Comparison of ENCODE assay signal across 8 cellular contexts in the genomic region with DNA sequence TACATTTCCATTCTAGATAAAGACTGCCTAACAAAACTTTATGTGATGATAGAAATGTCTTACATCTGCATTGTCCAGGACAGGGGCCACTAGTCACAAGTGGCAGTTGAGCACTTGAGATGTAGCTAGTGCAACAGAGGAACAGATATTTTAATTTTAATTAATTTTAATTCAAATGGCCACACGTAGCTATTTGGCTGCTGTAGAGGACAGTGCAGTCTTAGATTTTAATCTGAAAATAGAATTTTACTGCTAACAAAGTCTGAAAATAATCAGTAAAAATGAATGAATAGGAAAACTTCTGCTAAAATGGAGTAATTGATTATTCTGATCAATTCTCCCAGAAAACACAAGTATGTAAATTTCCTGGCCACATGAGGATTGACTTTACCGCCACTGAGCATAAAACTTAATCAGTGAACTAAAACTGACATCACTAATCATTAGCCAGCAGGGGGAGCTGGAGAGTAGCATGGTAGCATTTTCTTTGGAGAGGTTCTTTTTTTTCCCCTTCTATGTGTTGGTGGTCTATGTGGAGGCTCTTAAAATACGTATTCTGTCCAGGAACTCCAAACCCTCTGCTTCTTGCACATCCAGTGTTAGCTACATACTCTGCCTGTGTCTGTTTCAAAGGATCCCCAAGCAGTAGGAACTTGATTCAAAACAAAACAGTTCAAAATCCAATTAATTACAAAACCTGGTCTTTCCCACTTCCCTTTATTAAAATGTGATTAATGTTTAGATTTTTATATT. TPM values are rescaled to one million over a fixed set of nuclear protein-coding genes. Genes with fewer than 3 reads are reported as not detected.
DNase-seq lines count a peak whose midpoint lies in the region; ATAC-seq and TF ChIP-seq lines count a peak whose summit lies in the region.

No MANE protein-coding gene starts in this region.

- peaks cover 22% of the 10 kb centered on the region for H3K27me3 Mint-ChIP-seq in CD8-positive, alpha-beta T cell (ENCODE audit: low read depth)
- peaks cover 21% of the 10 kb centered on the region for H3K27me3 Mint-ChIP-seq in activated CD8-positive, alpha-beta T cell treated with anti-CD3 and anti-CD28 coated beads for 36 hours

- H4K20me1 ChIP-seq in fibroblast of lung (ENCODE audit: control insufficient read depth, extremely low read depth, insufficient read depth, low read length) = no peaks in the 10 kb centered on the region

- ATAC-seq in CD8-positive, alpha-beta T cell = no peak
- ATAC-seq in GM19035 (IDR thresholded peaks at IDR 0.05; ENCODE audit: unreplicated experiment) = peak; percentile 78
- peak; percentile 77 for ATAC-seq in HG03378 (IDR thresholded peaks at IDR 0.05; ENCODE audit: unreplicated experiment)
- peak; percentile 62 for ATAC-seq in activated CD8-positive, alpha-beta T cell treated with anti-CD3 and anti-CD28 coated beads for 36 hours

- no peak overlapping the region for H2AFZ ChIP-seq in fibroblast of lung (ENCODE audit: low read length)

- no peaks in the 10 kb centered on the region for H3K27me3 ChIP-seq in CD8-positive, alpha-beta T cell (ENCODE audit: insufficient read depth, low read length)
- H3K27me3 ChIP-seq in fibroblast of lung (ENCODE audit: control insufficient read depth, insufficient read depth, low read length) (no peaks in the 10 kb centered on the region), vagina (no peaks in the 10 kb centered on the region)

- H3K4me3 Mint-ChIP-seq in CD8-positive, alpha-beta T cell = no peak overlapping the region
- H3K4me3 Mint-ChIP-seq in activated CD8-positive, alpha-beta T cell treated with anti-CD3 and anti-CD28 coated beads for 36 hours = no peak overlapping the region

- H3K4me1 ChIP-seq in CD8-positive, alpha-beta T cell (ENCODE audit: insufficient read depth, low read length) = no peaks in the 10 kb centered on the region
- H3K4me1 ChIP-seq in fibroblast of lung (ENCODE audit: control insufficient read depth, extremely low read depth, insufficient read depth, low read length) = no peaks in the 10 kb centered on the region
- no peaks in the 10 kb centered on the region for H3K4me1 ChIP-seq in vagina

- H3K36me3 Mint-ChIP-seq in CD8-positive, alpha-beta T cell = no peaks in the 10 kb centered on the region
- no peaks in the 10 kb centered on the region for H3K36me3 Mint-ChIP-seq in activated CD8-positive, alpha-beta T cell treated with anti-CD3 and anti-CD28 coated beads for 36 hours (ENCODE audit: low read depth)

- no peaks in the 10 kb centered on the region for H3K36me3 ChIP-seq in CD8-positive, alpha-beta T cell (ENCODE audit: insufficient read depth, low read length)
- H3K36me3 ChIP-seq in fibroblast of lung (ENCODE audit: control insufficient read depth, insufficient read depth, low read length) (no peaks in the 10 kb centered on the region), vagina (no peaks in the 10 kb centered on the region)

- POLR2A ChIA-PET in CD8-positive, alpha-beta T cell (lab: Charles Lee) = no interaction called here
- POLR2A ChIA-PET in activated CD8-positive, alpha-beta T cell treated with anti-CD3 and anti-CD28 coated beads for 36 hours (lab: Charles Lee) = no interaction called here

- H3K27ac Mint-ChIP-seq in CD8-positive, alpha-beta T cell = no peak overlapping the region
- no peak overlapping the region for H3K27ac Mint-ChIP-seq in activated CD8-positive, alpha-beta T cell treated with anti-CD3 and anti-CD28 coated beads for 36 hours

- H3K4me2 ChIP-seq in fibroblast of lung (ENCODE audit: extremely low read depth, insufficient read depth, low read length) = no peak overlapping the region

- DNase-seq in CD8-positive, alpha-beta T cell = peak in 6 of 7 experiments; percentile 12 to 54 (median 43)
- DNase-seq in NCI-H524 (lab: John Stamatoyannopoulos, UW) (peak; percentile 59 to 73), fibroblast of lung (ENCODE audit: low read depth in 2 of 2) (peak; percentile 32 to 71), non-pigmented ciliary epithelial cell (ENCODE audit: low read depth) (peak; percentile 13), vagina (ENCODE audit: extremely low spot score in 2 of 2) (no peak)
- peak; percentile 56 for DNase-seq in activated CD8-positive, alpha-beta T cell treated with anti-CD3 and anti-CD28 coated beads for 36 hours

- no peaks in the 10 kb centered on the region for H3K9me3 Mint-ChIP-seq in CD8-positive, alpha-beta T cell
- H3K9me3 Mint-ChIP-seq in activated CD8-positive, alpha-beta T cell treated with anti-CD3 and anti-CD28 coated beads for 36 hours = no peaks in the 10 kb centered on the region

- no peak overlapping the region for H3K9ac ChIP-seq in fibroblast of lung (ENCODE audit: insufficient read depth, low read length)

- no peaks in the 10 kb centered on the region for H3K79me2 ChIP-seq in fibroblast of lung (ENCODE audit: control insufficient read depth, insufficient read depth, low read length)

- TF ChIP-seq CTCF in CD8-positive, alpha-beta T cell (IDR thresholded peaks at IDR 0.05) = peak; percentile 90
- peak; percentile 75 for TF ChIP-seq CTCF in activated CD8-positive, alpha-beta T cell treated with anti-CD3 and anti-CD28 coated beads for 36 hours (IDR thresholded peaks at IDR 0.05)
- peak; percentile 86 to 88 for TF ChIP-seq CTCF in fibroblast of lung (conservative IDR thresholded peaks at IDR 0.05 in 1 of 2, IDR thresholded peaks at IDR 0.05 in 1 of 2; ENCODE audit: low read depth in 1 of 2, low read length in 2 of 2)
- TF ChIP-seq CTCF in vagina (IDR thresholded peaks at IDR 0.05) = peak; percentile 50 to 73 (median 63)

- H3K4me3 ChIP-seq in CD8-positive, alpha-beta T cell (ENCODE audit: low read depth, low read length) = no peak overlapping the region
- H3K4me3 ChIP-seq in fibroblast of lung (replicated peaks in 1 of 4; ENCODE audit: control extremely low read depth in 1 of 4, insufficient read depth in 1 of 4, low read depth in 3 of 4, low read length in 4 of 4) (no peak overlapping the region), vagina (no peak overlapping the region)

- intact Hi-C loops in CD8-positive, alpha-beta T cell (cut with DNase I, micrococcal nuclease) = loop anchor here (1.0 to 5.0 kb wide), 7 partner anchors 135 to 302 kb away; partner anchors contain the start of gene CPED1 (in 1 of the 2)
- intact Hi-C loops in activated CD8-positive, alpha-beta T cell treated with anti-CD3 and anti-CD28 coated beads for 36 hours (cut with micrococcal nuclease) = loop anchor here (1.0 to 5.0 kb wide), 3 partner anchors 136 to 301 kb away; no protein-coding TSS in a partner anchor
- intact Hi-C loops in vagina (cut with DNase I) = loop anchor here (10.0 kb wide), 1 partner anchor 139 kb away; no protein-coding TSS in a partner anchor

- TF ChIP-seq POLR2A in vagina (IDR thresholded peaks at IDR 0.05) = no peak

- H3K4me1 Mint-ChIP-seq in CD8-positive, alpha-beta T cell (ENCODE audit: low read depth) = no peaks in the 10 kb centered on the region
- H3K4me1 Mint-ChIP-seq in activated CD8-positive, alpha-beta T cell treated with anti-CD3 and anti-CD28 coated beads for 36 hours (ENCODE audit: low read depth) = no peaks in the 10 kb centered on the region

- no peak overlapping the region for H3K27ac ChIP-seq in CD8-positive, alpha-beta T cell (ENCODE audit: low read depth, low read length)
- H3K27ac ChIP-seq in fibroblast of lung (ENCODE audit: insufficient read depth, low read length) (no peak overlapping the region), vagina (no peak overlapping the region)

- no peaks in the 10 kb centered on the region for H3K9me3 ChIP-seq in CD8-positive, alpha-beta T cell (ENCODE audit: low read length)
- H3K9me3 ChIP-seq in fibroblast of lung (ENCODE audit: control insufficient read depth, insufficient read depth, low read depth, low read length) = no peaks in the 10 kb centered on the region
- H3K9me3 ChIP-seq in vagina = no peaks in the 10 kb centered on the region

- CTCF ChIA-PET in CD8-positive, alpha-beta T cell (lab: Charles Lee) = interaction anchor here (0.7 to 2.7 kb wide), 13 partner anchors 9 to 303 kb away, joined by 3 to 18 read pairs (median 4); partner anchors contain the start of gene ING3
- CTCF ChIA-PET in activated CD8-positive, alpha-beta T cell treated with anti-CD3 and anti-CD28 coated beads for 36 hours (lab: Charles Lee) = interaction anchor here (0.8 to 2.9 kb wide), 24 partner anchors 10 to 1198 kb away, joined by 3 to 29 read pairs (median 4); no protein-coding TSS in a partner anchor

RNA-seq across cellular contexts. Expression of gene TSPAN12, which starts 52.1 kb away (rescaled TPM):
- not detected for total RNA-seq in CD8-positive, alpha-beta T cell
- not detected for total RNA-seq in activated CD8-positive, alpha-beta T cell treated with anti-CD3 and anti-CD28 coated beads for 36 hours
- total RNA-seq in fibroblast of lung = 1.5 and 1.7 TPM in 2 replicates
- polyA plus RNA-seq in fibroblast of lung = 0.44 and 2.7 TPM in 2 replicates
- 0.85 and 2.4 TPM in 2 replicates for polyA plus RNA-seq in fibroblast of lung (2012)
- polyA minus RNA-seq in fibroblast of lung (ENCODE audit: low replicate concordance) = 0.27 TPM in 1 of 2 replicates, not detected in the other
- total RNA-seq in vagina = 9.6 TPM

Comparison
In these comparisons a context has a peak if more than half of its experiments do, and no peak if none do; other contexts are left out.
1. DNase-seq: peak in CD8-positive, alpha-beta T cell (6 of 7), NCI-H524 (2 of 2), activated CD8-positive, alpha-beta T cell treated with anti-CD3 and anti-CD28 coated beads for 36 hours (single experiment), fibroblast of lung (2 of 2) and non-pigmented ciliary epithelial cell (single experiment); none in vagina (0 of 2).
2. Peak in every context shown above with its lines, with median percentiles within 50 percentile points of each other: CTCF ChIP-seq.